In the genomic region with DNA sequence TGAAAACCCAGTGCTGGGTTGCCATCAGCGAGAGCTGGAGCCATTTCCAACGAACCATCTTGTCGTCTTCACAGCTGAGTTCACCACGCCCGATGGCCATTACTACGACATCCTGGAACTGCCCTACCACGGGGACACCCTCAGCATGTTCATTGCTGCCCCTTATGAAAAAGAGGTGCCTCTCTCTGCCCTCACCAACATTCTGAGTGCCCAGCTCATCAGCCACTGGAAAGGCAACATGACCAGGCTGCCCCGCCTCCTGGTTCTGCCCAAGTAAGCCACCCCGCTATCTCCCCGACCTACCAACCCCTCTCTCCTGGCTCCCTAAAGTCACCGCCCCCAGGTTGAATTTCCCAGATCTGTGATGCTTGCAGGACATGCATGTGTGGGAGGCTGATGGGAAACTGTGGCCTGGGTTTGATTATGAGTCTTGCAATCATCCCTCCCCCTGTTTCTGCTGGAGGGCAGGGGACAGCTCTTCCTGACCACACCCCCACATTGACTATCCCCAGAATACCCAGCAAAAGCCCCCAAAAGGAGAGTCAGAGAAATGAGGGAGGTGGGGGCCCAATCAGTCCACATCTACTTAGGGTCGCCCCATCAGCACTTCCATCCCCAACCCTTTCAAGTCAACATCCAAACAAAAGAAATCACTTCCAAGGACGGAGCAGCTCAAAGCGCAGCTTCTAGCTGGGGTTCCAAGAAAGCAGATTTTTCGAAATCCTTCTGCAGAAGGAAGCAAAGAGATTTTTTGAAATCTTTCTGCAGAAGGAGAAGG, we compare ENCODE assay signal across 15 cellular contexts. TPM values are rescaled to one million over a fixed set of nuclear protein-coding genes. Genes with fewer than 3 reads are reported as not detected.
DNase-seq lines count a peak whose midpoint lies in the region; ATAC-seq and TF ChIP-seq lines count a peak whose summit lies in the region.
"Had no signal": no experiment of that assay in that cellular context is flagged by ENCODE, and none has a peak within 500 bp of the region (broad histone marks: within the 10 kb centered on the region; RNA-seq: fewer than 3 reads in every experiment).

No MANE protein-coding gene starts in this region.

- H3K27me3 ChIP-seq in BLaER1 (peaks cover 4% of the 10 kb centered on the region; the same call in 1 of the 2 replicates), OCI-LY3 (ENCODE audit: low read depth, low read length) (peaks cover 9% of the 10 kb centered on the region; the same call in 1 of the 2 replicates), right atrium auricular region (no peaks in the 10 kb centered on the region)
- H3K27me3 ChIP-seq: BE2C, vagina had no signal

- intact Hi-C loops in dendritic cell treated with granulocyte-macrophage colony-stimulating factor and Interleukin-4, amounts not matched to agents 40 ng/mL and 50 ng/mL, for 4 days (cut with micrococcal nuclease): no loop called here

- H3K9ac ChIP-seq in BLaER1 (no peak overlapping the region), OCI-LY3 (ENCODE audit: low read length) (no peak overlapping the region)

- no peaks in the 10 kb centered on the region for H3K36me3 Mint-ChIP-seq in dendritic cell treated with granulocyte-macrophage colony-stimulating factor and Interleukin-4, amounts not matched to agents 40 ng/mL and 50 ng/mL, for 4 days (ENCODE audit: low read depth)
- no peaks in the 10 kb centered on the region for H3K36me3 Mint-ChIP-seq in nephron (ENCODE audit: low read depth)

- TF ChIP-seq CTCF in OCI-LY3 (IDR thresholded peaks at IDR 0.05; ENCODE audit: low read depth, low read length) (no peak), nephron (IDR thresholded peaks at IDR 0.05; ENCODE audit: unreplicated experiment in 3 of 3) (no peak), right atrium auricular region (IDR thresholded peaks at IDR 0.05) (no peak)

- H3K4me1 ChIP-seq in BLaER1 (peaks cover 35% of the 10 kb centered on the region), OCI-LY3 (ENCODE audit: low read length) (peaks cover 17% of the 10 kb centered on the region), right atrium auricular region (peaks cover 0 to 14% of the 10 kb centered on the region in 2 donors)

- H3K9me3 Mint-ChIP-seq in dendritic cell treated with granulocyte-macrophage colony-stimulating factor and Interleukin-4, amounts not matched to agents 40 ng/mL and 50 ng/mL, for 4 days: no peaks in the 10 kb centered on the region
- no peaks in the 10 kb centered on the region for H3K9me3 Mint-ChIP-seq in nephron

- no peak overlapping the region for H2AFZ ChIP-seq in OCI-LY3 (ENCODE audit: low read depth, low read length)

- H3K27ac ChIP-seq in BLaER1: no peak overlapping the region
- no peak overlapping the region for H3K27ac ChIP-seq in OCI-LY3 (ENCODE audit: low read length)
- H3K27ac ChIP-seq in right atrium auricular region: no peak overlapping the region
- H3K27ac ChIP-seq: vagina had no signal

- no peaks in the 10 kb centered on the region for H4K20me1 ChIP-seq in BLaER1
- no peaks in the 10 kb centered on the region for H4K20me1 ChIP-seq in OCI-LY3 (ENCODE audit: insufficient read depth, low read length)

- H3K4me3 ChIP-seq in BLaER1: no peak overlapping the region
- peak overlapping the region; percentile 9; the same call in 1 of the 2 replicates for H3K4me3 ChIP-seq in OCI-LY3 (ENCODE audit: low read length)
- no peak overlapping the region for H3K4me3 ChIP-seq in right atrium auricular region
- H3K4me3 ChIP-seq: vagina had no signal

- H3K4me3 Mint-ChIP-seq in dendritic cell treated with granulocyte-macrophage colony-stimulating factor and Interleukin-4, amounts not matched to agents 40 ng/mL and 50 ng/mL, for 4 days: peak overlapping the region; percentile 56
- H3K4me3 Mint-ChIP-seq in nephron: no peak overlapping the region

- DNase-seq in right atrium auricular region (ENCODE audit: low spot score) (no peak), activated gamma-delta T cell treated with Interleukin-2 at 50 U/mL for 16 hours (no peak), AML-193 (lab: John Stamatoyannopoulos, UW) (no peak)
- DNase-seq: activated gamma-delta T cell; BE2C; central memory CD4-positive, alpha-beta T cell; posterior cingulate gyrus; T-helper 1 cell had no signal

- H3K27me3 Mint-ChIP-seq in dendritic cell treated with granulocyte-macrophage colony-stimulating factor and Interleukin-4, amounts not matched to agents 40 ng/mL and 50 ng/mL, for 4 days: peaks cover 18% of the 10 kb centered on the region
- peaks cover 38% of the 10 kb centered on the region for H3K27me3 Mint-ChIP-seq in nephron (ENCODE audit: low read depth)

- peaks cover 91% of the 10 kb centered on the region for H3K4me1 Mint-ChIP-seq in dendritic cell treated with granulocyte-macrophage colony-stimulating factor and Interleukin-4, amounts not matched to agents 40 ng/mL and 50 ng/mL, for 4 days (ENCODE audit: low read depth)
- H3K4me1 Mint-ChIP-seq in nephron: peaks cover 16% of the 10 kb centered on the region

- no peak for ATAC-seq in GM21360 (IDR thresholded peaks at IDR 0.05; ENCODE audit: unreplicated experiment)

- H3K79me2 ChIP-seq in OCI-LY3 (ENCODE audit: low read length): no peaks in the 10 kb centered on the region

- H3K27ac Mint-ChIP-seq in dendritic cell treated with granulocyte-macrophage colony-stimulating factor and Interleukin-4, amounts not matched to agents 40 ng/mL and 50 ng/mL, for 4 days: peak overlapping the region; percentile 66
- H3K27ac Mint-ChIP-seq in nephron: peak overlapping the region in 2 of 3 experiments; percentile 10 to 57

- H3K4me2 ChIP-seq in BLaER1 (peak overlapping the region; percentile 14; the same call in 1 of the 2 replicates), OCI-LY3 (ENCODE audit: low read length) (peak overlapping the region; percentile 42)

- H3K36me3 ChIP-seq in BLaER1 (no peaks in the 10 kb centered on the region), OCI-LY3 (replicated peaks; ENCODE audit: low read depth, low read length) (no peaks in the 10 kb centered on the region), right atrium auricular region (peaks cover 32% of the 10 kb centered on the region)
- H3K36me3 ChIP-seq: BE2C, vagina had no signal

- H3K9me3 ChIP-seq in BLaER1 (no peaks in the 10 kb centered on the region), OCI-LY3 (ENCODE audit: insufficient read depth, low read length) (no peaks in the 10 kb centered on the region), right atrium auricular region (no peaks in the 10 kb centered on the region)
- H3K9me3 ChIP-seq: BE2C, vagina had no signal

RNA-seq across cellular contexts. Expression of a gene that starts 6.9 kb away (rescaled TPM):
- total RNA-seq in right atrium auricular region: 10 to 100 TPM; 28.0 to 40.8 TPM

RNA-seq across cellular contexts. Expression of a gene that starts 20.5 kb away (rescaled TPM):
- total RNA-seq in right atrium auricular region: 10 to 100 TPM; 16.1 to 18.8 TPM

RNA-seq across cellular contexts. Expression of a gene that starts 31.6 kb away (rescaled TPM):
- not detected for total RNA-seq in right atrium auricular region
- total RNA-seq: lung microvascular endothelial cell had no signal

RNA-seq across cellular contexts. Expression of a gene that starts 46.3 kb away (rescaled TPM):
- not detected for total RNA-seq in right atrium auricular region
- total RNA-seq: lung microvascular endothelial cell, vagina had no signal

RNA-seq across cellular contexts. Expression of a gene that starts 48.5 kb away (rescaled TPM):
- 10 to 100 TPM; 10.2 to 15.2 TPM for total RNA-seq in right atrium auricular region
